8 cellular contexts compared by ENCODE assay signal in genomic region chr5:146565764-146566163, GRCh38.
A peak's percentile ranks its signal among the peaks of the same experiment; 100 is the strongest.
DNase-seq lines count a peak whose midpoint lies in the region; ATAC-seq lines count a peak whose summit lies in the region.

No MANE protein-coding gene starts in this region.

- H3K27me3 ChIP-seq in neuron (ENCODE audit: insufficient read depth, low read length), result no peaks in the 10 kb centered on the region

- peak; percentile 73 for DNase-seq in DMS53 treated with DMSO at 0.1 percent for 48 hours (lab: John Stamatoyannopoulos, UW; ENCODE audit: unreplicated experiment)
- DNase-seq in NCI-H69 (lab: John Stamatoyannopoulos, UW), result peak; percentile 91
- DNase-seq in activated T-cell treated with anti-CD3 and anti-CD28 coated beads for 1 hour (ENCODE audit: low read depth), result peak; percentile 3
- DNase-seq in fibroblast of gingiva (ENCODE audit: low read depth), result peak; percentile 22
- no peak for DNase-seq in NCI-H1048 (lab: John Stamatoyannopoulos, UW)

- H3K4me1 ChIP-seq in neuron (ENCODE audit: insufficient read depth, low read length), result peaks cover 5% of the 10 kb centered on the region

- H3K36me3 ChIP-seq in neuron (ENCODE audit: insufficient read depth, low read length), result no peaks in the 10 kb centered on the region

- H3K9me3 ChIP-seq in neuron (ENCODE audit: low read length), result peaks cover 6% of the 10 kb centered on the region

- no peak overlapping the region for H3K4me3 ChIP-seq in neuron (ENCODE audit: low read length)

- ATAC-seq in GM21367 (IDR thresholded peaks at IDR 0.05; ENCODE audit: unreplicated experiment), result peak; percentile 100
- peak; percentile 93 for ATAC-seq in HG03565 (IDR thresholded peaks at IDR 0.05; ENCODE audit: unreplicated experiment)

- H2AFZ ChIP-seq in neuron (ENCODE audit: low read depth, low read length), result peak overlapping the region; percentile 15
